In the genomic region with DNA sequence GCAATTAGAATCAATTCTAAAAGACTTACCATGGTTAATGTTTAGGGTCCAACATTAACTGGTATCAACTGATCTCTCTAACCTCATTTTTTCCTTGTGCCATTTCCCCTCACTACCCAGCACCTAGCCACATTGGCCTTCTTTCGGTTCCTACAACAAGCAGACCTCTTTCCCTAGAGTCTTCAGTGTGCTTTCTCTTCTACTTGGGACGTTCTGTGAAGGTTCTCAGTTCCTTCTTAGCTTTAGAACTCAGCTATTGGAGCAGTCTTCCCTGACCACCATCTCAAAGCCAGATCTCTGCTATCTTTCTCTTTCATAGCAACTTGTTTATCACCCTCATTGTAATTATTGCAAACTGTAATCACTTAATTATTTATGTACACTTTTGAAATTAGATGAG, we compare ENCODE assay signal across 20 cellular contexts. TPM values are rescaled to one million over a fixed set of nuclear protein-coding genes. Genes with fewer than 3 reads are reported as not detected.
DNase-seq lines count a peak whose midpoint lies in the region; ATAC-seq and TF ChIP-seq lines count a peak whose summit lies in the region.
"Had no signal": no experiment of that assay in that cellular context is flagged by ENCODE, and none has a peak within 500 bp of the region (broad histone marks: within the 10 kb centered on the region; RNA-seq: fewer than 3 reads in every experiment).

No MANE protein-coding gene starts in this region.

- H3K27me3 Mint-ChIP-seq in MCF 10A (ENCODE audit: insufficient read depth, unreplicated experiment) = peaks cover 77% of the 10 kb centered on the region

- no TSS peak for BruUV-seq in MCF 10A (replicated peaks; lab: Mats Ljungman, UMichigan)

- intact Hi-C loops in MCF 10A (cut with micrococcal nuclease) = no loop called here

- ATAC-seq in GM19395 (IDR thresholded peaks at IDR 0.05; ENCODE audit: unreplicated experiment) (peak; percentile 92), HG02610 (IDR thresholded peaks at IDR 0.05; ENCODE audit: unreplicated experiment) (peak; percentile 86), HG03342 (IDR thresholded peaks at IDR 0.05; ENCODE audit: unreplicated experiment) (peak; percentile 90)
- ATAC-seq: activated naive CD8-positive, alpha-beta T cell treated with anti-CD3 and anti-CD28 coated beads, Interleukin-2, amount 50 U/mL, for 24 hours; sciatic nerve; stimulated activated effector memory CD8-positive, alpha-beta T cell treated with anti-CD3 and anti-CD28 coated beads, Interleukin-12 subunit alpha, Interleukin-12 subunit beta, amount 100 ng/mL, for 72 hours had no signal

- no peaks in the 10 kb centered on the region for H3K36me3 Mint-ChIP-seq in MCF 10A (ENCODE audit: insufficient read depth, unreplicated experiment)
- H3K36me3 Mint-ChIP-seq: immature natural killer cell; memory B cell; stimulated activated effector memory CD8-positive, alpha-beta T cell treated with anti-CD3 and anti-CD28 coated beads, Interleukin-12 subunit alpha, Interleukin-12 subunit beta, amount 100 ng/mL, for 72 hours had no signal

- H3K4me3 Mint-ChIP-seq in MCF 10A (ENCODE audit: unreplicated experiment) = no peak overlapping the region
- H3K4me3 Mint-ChIP-seq: activated naive CD8-positive, alpha-beta T cell treated with anti-CD3 and anti-CD28 coated beads, Interleukin-2, amount 50 U/mL, for 24 hours; immature natural killer cell; memory B cell; stimulated activated effector memory CD8-positive, alpha-beta T cell treated with anti-CD3 and anti-CD28 coated beads, Interleukin-12 subunit alpha, Interleukin-12 subunit beta, amount 100 ng/mL, for 72 hours had no signal

- TF ChIP-seq CTCF in MCF 10A (IDR thresholded peaks at IDR 0.05; ENCODE audit: unreplicated experiment) = no peak

- CTCF ChIA-PET in MCF 10A (lab: Yijun Ruan, JAX) = interaction anchor here (1.0 to 1.8 kb wide), 3 partner anchors 8 to 291 kb away, joined by 4 to 5 read pairs (median 4); no protein-coding TSS in a partner anchor

- no peak overlapping the region for H3K27ac Mint-ChIP-seq in MCF 10A (ENCODE audit: low read depth, unreplicated experiment)
- H3K27ac Mint-ChIP-seq: activated naive CD8-positive, alpha-beta T cell treated with anti-CD3 and anti-CD28 coated beads, Interleukin-2, amount 50 U/mL, for 24 hours; immature natural killer cell; memory B cell; stimulated activated effector memory CD8-positive, alpha-beta T cell treated with anti-CD3 and anti-CD28 coated beads, Interleukin-12 subunit alpha, Interleukin-12 subunit beta, amount 100 ng/mL, for 72 hours had no signal

- no peaks in the 10 kb centered on the region for H3K9me3 Mint-ChIP-seq in MCF 10A (ENCODE audit: unreplicated experiment)
- H3K9me3 Mint-ChIP-seq: activated naive CD8-positive, alpha-beta T cell treated with anti-CD3 and anti-CD28 coated beads, Interleukin-2, amount 50 U/mL, for 24 hours; memory B cell; stimulated activated effector memory CD8-positive, alpha-beta T cell treated with anti-CD3 and anti-CD28 coated beads, Interleukin-12 subunit alpha, Interleukin-12 subunit beta, amount 100 ng/mL, for 72 hours had no signal

- no peak for DNase-seq in NCI-H510A (lab: John Stamatoyannopoulos, UW)
- no peak for DNase-seq in NCI-H510A treated with DMSO at 0.1 percent for 48 hours (lab: John Stamatoyannopoulos, UW)
- no peak for DNase-seq in MCF 10A (ENCODE audit: unreplicated experiment)
- no peak for DNase-seq in OCI-M1 (lab: John Stamatoyannopoulos, UW)
- DNase-seq: activated naive CD8-positive, alpha-beta T cell treated with anti-CD3 and anti-CD28 coated beads, Interleukin-2, amount 50 U/mL, for 24 hours; activated T-cell treated with anti-CD3 and anti-CD28 coated beads, Interleukin-2, amount 50 U/mL, for 1 hour; central memory CD4-positive, alpha-beta T cell; foreskin melanocyte; immature natural killer cell; NCI-H2029; NCI-H774; stimulated activated CD4-positive, alpha-beta T cell treated with anti-CD3 and anti-CD28 coated beads, Interleukin-4, amount 100 ng/mL, for 24 hours had no signal

- POLR2A ChIA-PET in MCF 10A (lab: Yijun Ruan, JAX) = no interaction called here

- H3K4me1 Mint-ChIP-seq in MCF 10A (ENCODE audit: insufficient read depth, unreplicated experiment) = no peaks in the 10 kb centered on the region
- H3K4me1 Mint-ChIP-seq: activated naive CD8-positive, alpha-beta T cell treated with anti-CD3 and anti-CD28 coated beads, Interleukin-2, amount 50 U/mL, for 24 hours; immature natural killer cell; stimulated activated effector memory CD8-positive, alpha-beta T cell treated with anti-CD3 and anti-CD28 coated beads, Interleukin-12 subunit alpha, Interleukin-12 subunit beta, amount 100 ng/mL, for 72 hours had no signal

RNA-seq across cellular contexts. Expression of a gene that starts 31.5 kb away (rescaled TPM):
- total RNA-seq in MCF 10A (2022) = not detected in 2 replicates
- total RNA-seq: sciatic nerve; T-helper 1 cell treated with Interleukin-12 subunit alpha and Interleukin-12 subunit beta and Interleukin-4 antibody, amounts not matched to agents 30 ng/mL and 1 ng/mL, for 36 hours; vagina had no signal

RNA-seq across cellular contexts. Expression of a gene that starts 35.8 kb away (rescaled TPM):
- not detected in 2 replicates for total RNA-seq in MCF 10A (2022)
- total RNA-seq: sciatic nerve; T-helper 1 cell treated with Interleukin-12 subunit alpha and Interleukin-12 subunit beta and Interleukin-4 antibody, amounts not matched to agents 30 ng/mL and 1 ng/mL, for 36 hours; vagina had no signal
